Comparison of ENCODE assay signal across 8 cellular contexts in the genomic region with DNA sequence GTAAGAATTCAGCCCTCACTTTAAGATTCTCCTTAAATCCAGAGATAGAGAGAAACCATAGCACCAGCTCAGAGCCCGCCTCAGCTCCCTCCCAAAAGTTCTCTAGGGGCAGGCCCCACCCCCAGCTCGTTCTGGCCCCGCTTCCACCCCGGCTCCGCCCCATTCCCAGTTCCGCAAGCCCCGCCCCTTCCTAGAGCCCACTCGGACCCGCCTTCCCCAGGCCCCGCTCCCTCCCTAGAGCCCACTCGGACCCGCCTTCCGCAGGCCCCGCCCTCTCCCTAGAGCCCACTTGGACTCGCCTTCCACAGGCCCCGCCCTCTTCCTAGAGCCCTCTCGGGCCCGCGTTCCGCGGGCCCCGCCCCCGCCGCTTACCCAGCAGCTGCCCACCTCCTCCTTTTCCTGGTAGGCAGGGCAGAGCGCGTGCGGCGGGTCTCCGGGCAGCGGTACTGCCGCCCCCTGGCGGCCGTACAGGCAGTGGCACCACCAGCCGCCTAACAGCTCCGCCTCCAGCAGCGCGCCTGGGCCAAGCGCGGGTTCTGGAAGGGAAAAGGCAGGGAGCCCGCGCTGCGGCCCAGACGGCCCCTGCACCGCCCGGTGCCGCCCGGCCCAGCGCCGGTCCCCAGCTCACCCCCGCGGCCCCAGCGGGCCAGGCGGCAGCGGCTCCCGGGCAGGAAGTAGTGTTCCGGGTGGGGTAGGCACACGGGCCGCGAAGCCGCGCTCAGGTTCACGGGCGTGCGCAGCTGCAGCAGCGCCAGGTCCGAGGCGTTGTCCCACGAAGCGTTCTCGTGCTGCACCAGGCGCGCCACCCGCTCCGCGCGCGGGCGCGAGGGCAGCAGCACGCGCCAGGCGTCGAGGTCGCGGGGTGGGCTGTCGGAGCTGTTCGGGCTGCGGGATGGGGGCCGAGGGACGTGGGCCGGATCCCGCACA. TPM values are rescaled to one million over a fixed set of nuclear protein-coding genes. Genes with fewer than 3 reads are reported as not detected.
DNase-seq lines count a peak whose midpoint lies in the region; ATAC-seq and TF ChIP-seq lines count a peak whose summit lies in the region.

No MANE protein-coding gene starts in this region.

- H3K27me3 Mint-ChIP-seq in activated naive CD4-positive, alpha-beta T cell treated with anti-CD3 and anti-CD28 coated beads, Interleukin-2, amount 10 ng/mL, durations not matched to agents 7 days and 5 days = peaks cover 38% of the 10 kb centered on the region

- H3K4me1 Mint-ChIP-seq in activated naive CD4-positive, alpha-beta T cell treated with anti-CD3 and anti-CD28 coated beads, Interleukin-2, amount 10 ng/mL, durations not matched to agents 7 days and 5 days = peaks cover 24% of the 10 kb centered on the region

- CTCF ChIA-PET in activated naive CD4-positive, alpha-beta T cell treated with anti-CD3 and anti-CD28 coated beads, Interleukin-2, amount 10 ng/mL, durations not matched to agents 7 days and 5 days (lab: Charles Lee) = interaction anchor here (0.6 to 3.1 kb wide), 30 partner anchors 8 to 240 kb away, joined by 3 to 23 read pairs (median 4); a partner anchor contains a TSS

- peak overlapping the region; percentile 63 for H3K4me3 Mint-ChIP-seq in activated naive CD4-positive, alpha-beta T cell treated with anti-CD3 and anti-CD28 coated beads, Interleukin-2, amount 10 ng/mL, durations not matched to agents 7 days and 5 days

- H3K27me3 ChIP-seq in GM06990 (replicated peaks; ENCODE audit: control insufficient read depth, insufficient read depth, low read length) = no peaks in the 10 kb centered on the region

- no peaks in the 10 kb centered on the region for H3K36me3 ChIP-seq in GM06990 (ENCODE audit: control insufficient read depth, insufficient read depth, low read length)

- peak; percentile 99 for DNase-seq in GM06990 (ENCODE audit: extremely low read depth, insufficient read length)
- DNase-seq in NAMALWA (ENCODE audit: low spot score) = peak; percentile 99
- DNase-seq in SK-MEL-5 (ENCODE audit: low read depth, low spot score) = peak; percentile 98
- peak; percentile 99 for DNase-seq in activated naive CD4-positive, alpha-beta T cell treated with anti-CD3 and anti-CD28 coated beads, Interleukin-2, amount 10 ng/mL, durations not matched to agents 7 days and 5 days
- peak; percentile 97 for DNase-seq in globus pallidus (ENCODE audit: low spot score)
- DNase-seq in occipital lobe (lab: John Stamatoyannopoulos, UW) = peak; percentile 99

- peak overlapping the region; percentile 87 for H3K27ac Mint-ChIP-seq in activated naive CD4-positive, alpha-beta T cell treated with anti-CD3 and anti-CD28 coated beads, Interleukin-2, amount 10 ng/mL, durations not matched to agents 7 days and 5 days

- peak overlapping the region; percentile 87 for H3K27ac ChIP-seq in temporal lobe (ENCODE audit: low read depth, low read length)

- H3K4me3 ChIP-seq in GM06990 (replicated peaks; ENCODE audit: low read depth, low read length) = peak overlapping the region; percentile 41

- in situ Hi-C loops in SK-MEL-5 (cut with HindIII; ENCODE audit: low pct_unique_long_range_greater_than_20kb, low sequenced_read_pairs) = no loop called here

- TF ChIP-seq CTCF in GM06990 (IDR thresholded peaks at IDR 0.05; ENCODE audit: insufficient read depth, low read length, poor library complexity, severe bottlenecking) = peak; percentile 94

- peak; percentile 79 for ATAC-seq in HG02571 (IDR thresholded peaks at IDR 0.05; ENCODE audit: unreplicated experiment)

- H3K36me3 Mint-ChIP-seq in activated naive CD4-positive, alpha-beta T cell treated with anti-CD3 and anti-CD28 coated beads, Interleukin-2, amount 10 ng/mL, durations not matched to agents 7 days and 5 days = no peaks in the 10 kb centered on the region

- no peaks in the 10 kb centered on the region for H3K9me3 Mint-ChIP-seq in activated naive CD4-positive, alpha-beta T cell treated with anti-CD3 and anti-CD28 coated beads, Interleukin-2, amount 10 ng/mL, durations not matched to agents 7 days and 5 days

RNA-seq across cellular contexts. Expression of a gene that starts 6.8 kb away (rescaled TPM):
- not detected in 2 replicates for total RNA-seq in SK-MEL-5 (2014; rRNA removed; shearing (Covaris generic))
- polyA plus RNA-seq in SK-MEL-5 (2015; cell fraction: cytosol; rRNA removed) = not detected in 2 replicates
- polyA plus RNA-seq in SK-MEL-5 (2015; cell fraction: nucleus; rRNA removed) = not detected in 2 replicates
- not detected for total RNA-seq in occipital lobe
- not detected for total RNA-seq in temporal lobe

RNA-seq across cellular contexts. Expression of a gene that starts 7.5 kb away (rescaled TPM):
- total RNA-seq in SK-MEL-5 (2014; rRNA removed; shearing (Covaris generic)) = 0.05 and 0.50 TPM in 2 replicates
- 0.32 and 1.3 TPM in 2 replicates for polyA plus RNA-seq in SK-MEL-5 (2015; cell fraction: cytosol; rRNA removed)
- polyA plus RNA-seq in SK-MEL-5 (2015; cell fraction: nucleus; rRNA removed) = 0.99 and 1.1 TPM in 2 replicates
- total RNA-seq in occipital lobe (not detected), temporal lobe (0.49 TPM)

RNA-seq across cellular contexts. Expression of a gene that starts 24.9 kb away (rescaled TPM):
- 26.9 and 34.3 TPM in 2 replicates for total RNA-seq in SK-MEL-5 (2014; rRNA removed; shearing (Covaris generic))
- polyA plus RNA-seq in SK-MEL-5 (2015; cell fraction: cytosol; rRNA removed) = 29.1 and 34.6 TPM in 2 replicates
- polyA plus RNA-seq in SK-MEL-5 (2015; cell fraction: nucleus; rRNA removed) = 57.8 and 62.4 TPM in 2 replicates
- 41.2 TPM for total RNA-seq in occipital lobe
- 25.6 TPM for total RNA-seq in temporal lobe

RNA-seq across cellular contexts. Expression of a gene that starts 34.2 kb away (rescaled TPM):
- 23.6 and 27.2 TPM in 2 replicates for total RNA-seq in SK-MEL-5 (2014; rRNA removed; shearing (Covaris generic))
- polyA plus RNA-seq in SK-MEL-5 (2015; cell fraction: cytosol; rRNA removed) = 49.3 and 54.8 TPM in 2 replicates
- polyA plus RNA-seq in SK-MEL-5 (2015; cell fraction: nucleus; rRNA removed) = 38.8 and 42.2 TPM in 2 replicates
- 12.6 TPM for total RNA-seq in occipital lobe
- total RNA-seq in temporal lobe = 11.1 TPM

RNA-seq across cellular contexts. Expression of a gene that starts 37.6 kb away (rescaled TPM):
- 24.1 and 25.1 TPM in 2 replicates for total RNA-seq in SK-MEL-5 (2014; rRNA removed; shearing (Covaris generic))
- 339 and 353 TPM in 2 replicates for polyA plus RNA-seq in SK-MEL-5 (2015; cell fraction: cytosol; rRNA removed)
- polyA plus RNA-seq in SK-MEL-5 (2015; cell fraction: nucleus; rRNA removed) = 860 and 925 TPM in 2 replicates
- total RNA-seq in occipital lobe (50.4 TPM), temporal lobe (70.1 TPM)

Comparison
In these comparisons a context has a peak if more than half of its experiments do, and no peak if none do; other contexts are left out.
1. Peak in every context shown above with its lines: DNase-seq, ATAC-seq, H3K4me3 ChIP-seq and H3K27ac ChIP-seq.